In the genomic region with DNA sequence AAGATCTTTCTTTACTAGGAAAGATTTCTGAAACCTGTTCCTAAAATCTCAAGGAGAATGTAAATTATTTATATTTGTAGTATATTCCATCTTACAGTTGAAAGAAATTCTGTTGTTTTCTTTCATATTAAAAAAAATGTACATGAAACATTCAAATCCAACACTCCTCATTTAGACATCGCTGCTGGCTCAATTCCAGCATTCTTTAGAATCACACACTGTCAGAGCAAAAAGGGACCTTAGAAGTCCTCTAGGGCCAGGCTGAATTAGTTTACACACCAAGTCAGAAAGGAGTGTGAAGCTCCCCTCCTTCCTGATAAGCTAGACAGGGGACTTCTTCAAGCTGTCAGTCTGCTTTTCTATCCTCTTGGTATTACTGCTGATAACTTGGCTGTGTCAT, we compare ENCODE assay signal across 17 cellular contexts.
DNase-seq lines count a peak whose midpoint lies in the region; ATAC-seq, FAIRE-seq and TF ChIP-seq lines count a peak whose summit lies in the region.
"Had no signal": no experiment of that assay in that cellular context is flagged by ENCODE, and none has a peak within 500 bp of the region (broad histone marks: within the 10 kb centered on the region; RNA-seq: fewer than 3 reads in every experiment).

No MANE protein-coding gene starts in this region.

- WGBS in IMR-90 (ENCODE audit: extremely low coverage in 2 of 2, insufficient read length in 1 of 2), 2 experiments, result no CpG with 5 or more reads among the region's 1 CpG
- 79 to 80% methylated on average over 1 of the region's 1 CpG for WGBS in pancreas, 2 donors

- no peak for TF ChIP-seq POLR2A in IMR-90 (IDR thresholded peaks at IDR 0.05; ENCODE audit: low read depth, low read length)

- no peak overlapping the region for H2BK120ac ChIP-seq in IMR-90 (ENCODE audit: low read depth, low read length)

- no peak overlapping the region for H3K23ac ChIP-seq in IMR-90 (ENCODE audit: low read depth, low read length)

- H2AK5ac ChIP-seq in IMR-90 (ENCODE audit: low read depth, low read length), result no peak overlapping the region

- ATAC-seq in IMR-90 (ENCODE audit: low read depth) (peak; percentile 35), pancreas (no peak)
- ATAC-seq: GM12878, Panc1 had no signal

- DNase-seq in D721Med (ENCODE audit: insufficient read length, low spot score) (peak; percentile 35), IMR-90 (no peak), dermis blood vessel endothelial cell (peak; percentile 47), neural progenitor cell (ENCODE audit: low spot score) (no peak), colonic mucosa (no peak), pancreas (no peak), immature natural killer cell (no peak)
- DNase-seq: ACHN, DMS153, KG1, NCI-H1417, NCI-H187 treated with DMSO at 0.1 percent for 48 hours, NCI-H345 had no signal

- 0 out of 2 replicates have a peak, but pooled peaks cover 3% of the 10 kb centered on the region for H3K9me1 ChIP-seq in IMR-90 (ENCODE audit: insufficient read depth, low read length)

- no peak overlapping the region for H2BK5ac ChIP-seq in IMR-90 (ENCODE audit: low read depth, low read length, poor library complexity, severe bottlenecking)

- POLR2A ChIA-PET in IMR-90 (lab: Charles Lee; ENCODE audit: unreplicated experiment), result no interaction called here

- H2AFZ ChIP-seq in IMR-90 (replicated peaks; ENCODE audit: low read length, poor library complexity) (no peak overlapping the region), neural progenitor cell (replicated peaks) (no peak overlapping the region)

- H3K27ac Mint-ChIP-seq in neural progenitor cell, result no peak overlapping the region
- H3K27ac Mint-ChIP-seq in immature natural killer cell, result no peak overlapping the region

- in situ Hi-C loops in IMR-90 (cut with MboI; ENCODE audit: low sequenced_read_pairs), result loop anchor here (10.0 to 25.0 kb wide), 2 partner anchors 477 to 774 kb away; no protein-coding TSS in a partner anchor

- peak overlapping the region in 1 of 2 experiments; percentile 51; a peak in 2 of 4 replicates for H4K8ac ChIP-seq in IMR-90 (ENCODE audit: low read depth in 2 of 2, low read length in 2 of 2)

- H4K91ac ChIP-seq in IMR-90 (ENCODE audit: insufficient read depth, low read depth, low read length), result no peak overlapping the region

- no peak overlapping the region for H3K4me3 Mint-ChIP-seq in neural progenitor cell
- H3K4me3 Mint-ChIP-seq in immature natural killer cell, result no peak overlapping the region

- peak overlapping the region; percentile 3; the same call in 1 of the 2 replicates for H3K18ac ChIP-seq in IMR-90 (ENCODE audit: low read depth, low read length)

- CTCF ChIA-PET in IMR-90 (lab: Yijun Ruan, JAX), result interaction anchor here (0.5 kb wide), 1 partner anchor 60 kb away, joined by 3 read pairs; no protein-coding TSS in a partner anchor

- H2BK20ac ChIP-seq in IMR-90 (ENCODE audit: low read depth, low read length), result no peak overlapping the region

- H4K20me1 ChIP-seq in IMR-90 (ENCODE audit: insufficient read depth, low read length) (no peaks in the 10 kb centered on the region), neural progenitor cell (ENCODE audit: low read depth) (no peaks in the 10 kb centered on the region)

- no peak for FAIRE-seq in D721Med (lab: Jason Lieb, UNC)
- FAIRE-seq in pancreas (lab: Jason Lieb, UNC), result no peak
- FAIRE-seq: GM12878 had no signal

- BruUV-seq in IMR-90 (replicated peaks; lab: Mats Ljungman, UMichigan), result no TSS peak

- H3K9me3 ChIP-seq in IMR-90 (ENCODE audit: control insufficient read depth, insufficient read depth, low read length), result no peaks in the 10 kb centered on the region
- H3K9me3 ChIP-seq in neural progenitor cell (ENCODE audit: low read depth), result no peaks in the 10 kb centered on the region
- no peaks in the 10 kb centered on the region for H3K9me3 ChIP-seq in colonic mucosa
- no peaks in the 10 kb centered on the region for H3K9me3 ChIP-seq in pancreas
- H3K9me3 ChIP-seq: SJCRH30 had no signal

- H4K5ac ChIP-seq in IMR-90 (ENCODE audit: low read depth, low read length), result no peak overlapping the region; the same call in 1 of the 2 replicates

- dilution Hi-C loops in IMR-90 (cut with HindIII; ENCODE audit: low sequenced_read_pairs, unreplicated experiment), result no loop called here

- no peak overlapping the region for H2BK15ac ChIP-seq in IMR-90 (ENCODE audit: low read depth, low read length)

- H3K79me1 ChIP-seq in IMR-90 (ENCODE audit: low read depth in 1 of 2, low read length in 2 of 2), result no peaks in the 10 kb centered on the region

- H3K36me3 Mint-ChIP-seq in neural progenitor cell (peaks cover 14% of the 10 kb centered on the region), immature natural killer cell (peaks cover 19 to 59% (median 56%) of the 10 kb centered on the region in 3 donors)

- H3K27ac ChIP-seq in IMR-90 (ENCODE audit: insufficient read depth, low read length) (no peak overlapping the region), neural progenitor cell (peak overlapping the region; percentile 38), colonic mucosa (no peak overlapping the region), pancreas (no peak overlapping the region)
- H3K27ac ChIP-seq: C4-2B, SJCRH30 had no signal

- no peak overlapping the region for H3K4me2 ChIP-seq in IMR-90 (ENCODE audit: low read depth, low read length)
- peak overlapping the region; percentile 46 for H3K4me2 ChIP-seq in neural progenitor cell

- H2AK9ac ChIP-seq in IMR-90 (replicated peaks; ENCODE audit: low read depth, low read length, poor library complexity), result no peak overlapping the region

- H3K9me3 Mint-ChIP-seq in neural progenitor cell, result no peaks in the 10 kb centered on the region
- no peaks in the 10 kb centered on the region for H3K9me3 Mint-ChIP-seq in immature natural killer cell

- TF ChIP-seq CTCF in D721Med (IDR thresholded peaks at IDR 0.05; ENCODE audit: insufficient read depth, missing control alignments), result no peak
- no peak for TF ChIP-seq CTCF in IMR-90 (conservative IDR thresholded peaks at IDR 0.05; ENCODE audit: low read depth, low read length)
- no peak for TF ChIP-seq CTCF in neural progenitor cell (IDR thresholded peaks at IDR 0.05)
- no peak for TF ChIP-seq CTCF in colonic mucosa (IDR thresholded peaks at IDR 0.05)
- no peak for TF ChIP-seq CTCF in pancreas (IDR thresholded peaks at IDR 0.05)

- H3K14ac ChIP-seq in IMR-90 (replicated peaks; ENCODE audit: low read depth, low read length), result 0 out of 2 replicates have a peak overlapping the region, but pooled peaks have one; percentile 74

- peaks cover 10% of the 10 kb centered on the region for H3F3A ChIP-seq in neural progenitor cell (ENCODE audit: low read depth)

- H3K4me3 ChIP-seq in IMR-90 (ENCODE audit: insufficient read depth, low read depth, low read length) (no peak overlapping the region), neural progenitor cell (no peak overlapping the region), colonic mucosa (no peak overlapping the region), pancreas (no peak overlapping the region)
- H3K4me3 ChIP-seq: GM12878, SJCRH30 had no signal

- no peaks in the 10 kb centered on the region for H3K79me2 ChIP-seq in neural progenitor cell (ENCODE audit: low read depth)

- H3K9ac ChIP-seq in IMR-90 (ENCODE audit: low read depth, low read length) (no peak overlapping the region), neural progenitor cell (no peak overlapping the region), colonic mucosa (ENCODE audit: low read depth in 2 of 2, low read length in 2 of 2) (no peak overlapping the region)

- peaks cover 2% of the 10 kb centered on the region; the same call in 1 of the 2 replicates for H3K4me1 ChIP-seq in IMR-90 (ENCODE audit: control insufficient read depth, insufficient read depth, low read length)
- H3K4me1 ChIP-seq in neural progenitor cell, result peaks cover 23% of the 10 kb centered on the region
- no peaks in the 10 kb centered on the region for H3K4me1 ChIP-seq in colonic mucosa
- H3K4me1 ChIP-seq in pancreas, result no peaks in the 10 kb centered on the region
- H3K4me1 ChIP-seq: SJCRH30 had no signal

- H3K27me3 ChIP-seq in IMR-90 (ENCODE audit: control insufficient read depth, insufficient read depth, low read length) (no peaks in the 10 kb centered on the region), neural progenitor cell (no peaks in the 10 kb centered on the region), colonic mucosa (no peaks in the 10 kb centered on the region), pancreas (no peaks in the 10 kb centered on the region)
- H3K27me3 ChIP-seq: SJCRH30 had no signal

- peaks cover 3% of the 10 kb centered on the region for H3K4me1 Mint-ChIP-seq in neural progenitor cell
- H3K4me1 Mint-ChIP-seq in immature natural killer cell, result no peaks in the 10 kb centered on the region

- no peak for TF ChIP-seq RAD21 in IMR-90 (IDR thresholded peaks at IDR 0.05; ENCODE audit: low read length)

- intact Hi-C loops in IMR-90 (cut with micrococcal nuclease), result no loop called here
- intact Hi-C loops in colonic mucosa (cut with DNase I), result no loop called here
- intact Hi-C loops in pancreas (cut with DNase I), result no loop called here

- no peaks in the 10 kb centered on the region for H3K27me3 Mint-ChIP-seq in neural progenitor cell (ENCODE audit: insufficient read depth, low read depth)
- H3K27me3 Mint-ChIP-seq in immature natural killer cell (ENCODE audit: low read depth in 3 of 3), result no peaks in the 10 kb centered on the region

- H3K56ac ChIP-seq in IMR-90 (ENCODE audit: extremely low read depth, insufficient read depth, low read length), result no peak overlapping the region

- H3K4ac ChIP-seq in IMR-90 (ENCODE audit: low read depth, low read length), result peak overlapping the region; percentile 31; the same call in 1 of the 2 replicates

- H3K36me3 ChIP-seq in IMR-90 (ENCODE audit: control insufficient read depth, insufficient read depth, low read length) (peaks cover 1% of the 10 kb centered on the region; the same call in 1 of the 2 replicates), neural progenitor cell (no peaks in the 10 kb centered on the region), colonic mucosa (no peaks in the 10 kb centered on the region), pancreas (no peaks in the 10 kb centered on the region)

TF ChIP-seq in IMR-90, 13 proteins besides CTCF, POLR2A, EP300 and RAD21 (continues in another document):
- no peak for TF ChIP-seq RCOR1 (IDR thresholded peaks at IDR 0.05; ENCODE audit: insufficient replicate concordance, low read length)
- no peak for TF ChIP-seq MAZ (IDR thresholded peaks at IDR 0.05; ENCODE audit: borderline replicate concordance, low read depth, low read length)
- no peak for TF ChIP-seq NFE2L2 (IDR thresholded peaks at IDR 0.05; ENCODE audit: low read depth, low read length)
- TF ChIP-seq CEBPB (IDR thresholded peaks at IDR 0.05; ENCODE audit: low read depth, low read length), result no peak
- TF ChIP-seq MXI1 (IDR thresholded peaks at IDR 0.05; ENCODE audit: borderline replicate concordance, low read depth, low read length), result no peak
- TF ChIP-seq BHLHE40 (IDR thresholded peaks at IDR 0.05; ENCODE audit: low read depth, low read length), result no peak
- no peak for TF ChIP-seq SMC3 (IDR thresholded peaks at IDR 0.05; ENCODE audit: low read depth, low read length)

Comparison
In these comparisons a context has a peak if more than half of its experiments do, and no peak if none do; other contexts are left out.
1. DNase-seq: peak in D721Med (single experiment) and dermis blood vessel endothelial cell (single experiment); none in IMR-90 (single experiment), neural progenitor cell (single experiment), colonic mucosa (single experiment), pancreas (0 of 6) and immature natural killer cell (0 of 3).